Comparison of ENCODE assay signal across 14 cellular contexts in the genomic region with DNA sequence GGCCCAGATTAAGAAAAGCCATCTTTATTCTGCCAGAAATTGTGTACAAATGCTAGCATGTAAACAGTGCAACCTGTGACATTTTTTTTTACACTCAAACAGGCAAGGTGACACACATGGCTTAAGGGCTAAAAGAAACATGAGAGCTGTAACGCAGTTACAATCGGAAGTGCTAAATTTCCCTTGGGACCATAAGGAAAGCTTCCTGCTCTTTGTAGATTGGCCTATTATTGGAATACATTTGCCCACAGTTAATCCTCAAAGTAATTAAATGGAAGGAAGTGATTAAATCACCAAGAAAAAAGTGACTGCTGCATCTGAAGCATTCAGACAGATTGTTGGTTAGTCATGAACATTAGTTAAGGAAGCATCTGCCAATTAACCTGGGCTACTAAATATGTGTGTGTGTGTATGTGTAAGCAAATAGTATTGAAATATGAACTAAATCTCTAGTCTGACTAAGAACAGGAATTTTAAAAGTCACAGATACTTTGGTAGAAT.
DNase-seq lines count a peak whose midpoint lies in the region; ATAC-seq, FAIRE-seq and TF ChIP-seq lines count a peak whose summit lies in the region.
"Had no signal": no experiment of that assay in that cellular context is flagged by ENCODE, and none has a peak within 500 bp of the region (broad histone marks: within the 10 kb centered on the region; RNA-seq: fewer than 3 reads in every experiment).

No MANE protein-coding gene starts in this region.

- in situ Hi-C loops in HAP-1 (cut with MboI; ENCODE audit: low sequenced_read_pairs): no loop called here

- no peak overlapping the region for H2AFZ ChIP-seq in smooth muscle cell (ENCODE audit: low read depth)

- H3K4me3 ChIP-seq in bronchial epithelial cell (ENCODE audit: low read depth, low read length) (no peak overlapping the region), smooth muscle cell (no peak overlapping the region), HAP-1 (no peak overlapping the region)
- H3K4me3 ChIP-seq: coronary artery, left ventricle myocardium inferior had no signal

- no peak for ATAC-seq in HG02981 (IDR thresholded peaks at IDR 0.05; ENCODE audit: unreplicated experiment)
- ATAC-seq: activated naive CD8-positive, alpha-beta T cell treated with anti-CD3 and anti-CD28 coated beads, Interleukin-2, amount 50 U/mL, for 24 hours had no signal

- H4K20me1 ChIP-seq in smooth muscle cell (ENCODE audit: low read depth): no peaks in the 10 kb centered on the region

- no peak overlapping the region for H3K9ac ChIP-seq in smooth muscle cell (ENCODE audit: low read depth)

- FAIRE-seq in H54 (lab: Jason Lieb, UNC) (peak; percentile 30), bronchial epithelial cell (lab: Jason Lieb, UNC) (no peak)
- FAIRE-seq: frontal cortex had no signal

- H3K9me3 ChIP-seq in smooth muscle cell (replicated peaks; ENCODE audit: low read depth) (no peaks in the 10 kb centered on the region), HAP-1 (no peaks in the 10 kb centered on the region)
- H3K9me3 ChIP-seq: left ventricle myocardium inferior, neutrophil had no signal

- no peak for TF ChIP-seq POLR2A in H54 (IDR thresholded peaks at IDR 0.05; ENCODE audit: low read depth, low read length)

- TF ChIP-seq CTCF in bronchial epithelial cell (IDR thresholded peaks at IDR 0.05; ENCODE audit: insufficient read depth, low read length, severe bottlenecking) (no peak), smooth muscle cell (IDR thresholded peaks at IDR 0.05; ENCODE audit: borderline replicate concordance, insufficient read depth, poor library complexity, severe bottlenecking) (no peak)

- 20% methylated on average over 2 of the region's 2 CpGs for WGBS in smooth muscle cell (ENCODE audit: low lambda C conversion rate)

- peak overlapping the region; percentile 19 for H3K4me2 ChIP-seq in smooth muscle cell

- no peak overlapping the region for H3K27ac ChIP-seq in smooth muscle cell (ENCODE audit: low read depth)
- H3K27ac ChIP-seq: coronary artery, left ventricle myocardium inferior, neutrophil had no signal

- DNase-seq in H54 (ENCODE audit: insufficient read length, low spot score) (no peak), NCI-H345 treated with DMSO at 0.1 percent for 48 hours (lab: John Stamatoyannopoulos, UW; ENCODE audit: unreplicated experiment) (peak; percentile 3), bronchial epithelial cell (ENCODE audit: low read depth) (peak; percentile 58), smooth muscle cell (lab: John Stamatoyannopoulos, UW; ENCODE audit: unreplicated experiment) (no peak), HAP-1 (ENCODE audit: low spot score in 2 of 2) (no peak)
- DNase-seq in effector CD4-positive, alpha-beta T cell: no peak
- DNase-seq: activated naive CD8-positive, alpha-beta T cell treated with anti-CD3 and anti-CD28 coated beads, Interleukin-2, amount 50 U/mL, for 24 hours; Karpas-422; left ventricle myocardium inferior; stimulated activated CD4-positive, alpha-beta T cell treated with anti-CD3 and anti-CD28 coated beads, Interleukin-2, amount 100 ng/mL, for 48 hours had no signal

- H3K27me3 ChIP-seq in bronchial epithelial cell (ENCODE audit: control insufficient read depth, insufficient read depth, low read length) (no peaks in the 10 kb centered on the region), smooth muscle cell (ENCODE audit: low read depth) (no peaks in the 10 kb centered on the region), HAP-1 (ENCODE audit: low read depth) (no peaks in the 10 kb centered on the region)
- H3K27me3 ChIP-seq: neutrophil had no signal

- no peaks in the 10 kb centered on the region for H3F3A ChIP-seq in smooth muscle cell (ENCODE audit: low read depth)

- no peaks in the 10 kb centered on the region for H3K79me2 ChIP-seq in smooth muscle cell (ENCODE audit: low read depth)

- peaks cover 13% of the 10 kb centered on the region for H3K4me1 ChIP-seq in smooth muscle cell (ENCODE audit: low read depth)
- H3K4me1 ChIP-seq in HAP-1: no peaks in the 10 kb centered on the region; the same call in 1 of the 2 replicates

- H3K36me3 ChIP-seq in bronchial epithelial cell (ENCODE audit: control insufficient read depth, insufficient read depth, low read length) (no peaks in the 10 kb centered on the region), smooth muscle cell (ENCODE audit: low read depth) (no peaks in the 10 kb centered on the region), HAP-1 (replicated peaks) (no peaks in the 10 kb centered on the region)
- H3K36me3 ChIP-seq: left ventricle myocardium inferior, neutrophil had no signal

Comparison
In these comparisons a context has a peak if more than half of its experiments do, and no peak if none do; other contexts are left out.
1. DNase-seq: peak in NCI-H345 treated with DMSO at 0.1 percent for 48 hours (single experiment) and bronchial epithelial cell (single experiment); none in H54 (single experiment), smooth muscle cell (single experiment), effector CD4-positive, alpha-beta T cell (single experiment) and HAP-1 (0 of 2).